ENCODE assay signal across 9 cellular contexts in genomic region chr11:48020092-48020755, GRCh38. TPM values are rescaled to one million over a fixed set of nuclear protein-coding genes. Genes with fewer than 3 reads are reported as not detected.
A peak's percentile ranks its signal among the peaks of the same experiment; 100 is the strongest.
DNase-seq lines count a peak whose midpoint lies in the region; ATAC-seq, FAIRE-seq and TF ChIP-seq lines count a peak whose summit lies in the region.
"Had no signal": no experiment of that assay in that cellular context is flagged by ENCODE, and none has a peak within 500 bp of the region (broad histone marks: within the 10 kb centered on the region; RNA-seq: fewer than 3 reads in every experiment).

No MANE protein-coding gene starts in this region.

- H3K4me1 Mint-ChIP-seq in activated CD4-positive, alpha-beta memory T cell treated with anti-CD3 and anti-CD28 coated beads for 36 hours (ENCODE audit: low read depth): peaks cover 72% of the 10 kb centered on the region

- peak; percentile 79 for DNase-seq in activated effector memory CD4-positive, alpha-beta T cell treated with anti-CD3 and anti-CD28 coated beads, Interleukin-2, amount 50 U/mL, for 16 hours
- DNase-seq in activated effector memory CD4-positive, alpha-beta T cell treated with Interleukin-2 at 50 U/mL for 16 hours: no peak
- DNase-seq in activated CD4-positive, alpha-beta memory T cell treated with anti-CD3 and anti-CD28 coated beads for 36 hours: peak; percentile 80
- DNase-seq in osteoblast (ENCODE audit: insufficient read length, low spot score, missing footprints) (peak; percentile 38), DMS153 treated with DMSO at 0.1 percent for 48 hours (lab: John Stamatoyannopoulos, UW; ENCODE audit: unreplicated experiment) (no peak), AG08395 (ENCODE audit: low spot score) (no peak), HTR-8/SVneo (ENCODE audit: insufficient read length, low spot score) (no peak)

- H3K27ac Mint-ChIP-seq in activated CD4-positive, alpha-beta memory T cell treated with anti-CD3 and anti-CD28 coated beads for 36 hours: peak overlapping the region; percentile 92

- H3K36me3 ChIP-seq in osteoblast (ENCODE audit: insufficient read depth, low read length): no peaks in the 10 kb centered on the region
- H3K36me3 ChIP-seq: Peyer's patch had no signal

- H3K9me3 ChIP-seq in osteoblast (ENCODE audit: low read depth, low read length): no peaks in the 10 kb centered on the region
- H3K9me3 ChIP-seq: Peyer's patch had no signal

- no peak for TF ChIP-seq CTCF in osteoblast (IDR thresholded peaks at IDR 0.05; ENCODE audit: extremely low read depth, low read depth, low read length)

- CTCF ChIA-PET in activated CD4-positive, alpha-beta memory T cell treated with anti-CD3 and anti-CD28 coated beads for 36 hours (lab: Charles Lee): interaction anchor here (0.6 to 4.4 kb wide), 13 partner anchors 9 to 90 kb away, joined by 3 to 38 read pairs (median 4); no protein-coding TSS in a partner anchor

- peaks cover 6% of the 10 kb centered on the region for H3K4me1 ChIP-seq in osteoblast (ENCODE audit: insufficient read depth, low read length)

- H3K27me3 Mint-ChIP-seq in activated CD4-positive, alpha-beta memory T cell treated with anti-CD3 and anti-CD28 coated beads for 36 hours: no peaks in the 10 kb centered on the region

- no peak overlapping the region for H3K4me3 ChIP-seq in osteoblast (ENCODE audit: insufficient read depth, low read length)

- POLR2A ChIA-PET in activated CD4-positive, alpha-beta memory T cell treated with anti-CD3 and anti-CD28 coated beads for 36 hours (lab: Charles Lee): interaction anchor here (0.6 to 9.4 kb wide), 8 partner anchors 13 to 87 kb away, joined by 3 to 117 read pairs (median 4); no protein-coding TSS in a partner anchor

- no peaks in the 10 kb centered on the region for H3K9me3 Mint-ChIP-seq in activated CD4-positive, alpha-beta memory T cell treated with anti-CD3 and anti-CD28 coated beads for 36 hours

- intact Hi-C loops in activated CD4-positive, alpha-beta memory T cell treated with anti-CD3 and anti-CD28 coated beads for 36 hours (cut with micrococcal nuclease): loop anchor here (1.0 kb wide), 3 partner anchors 11 to 86 kb away; no protein-coding TSS in a partner anchor

- no peak overlapping the region for H3K27ac ChIP-seq in osteoblast (ENCODE audit: low read depth, low read length)

- no peak overlapping the region for H3K4me2 ChIP-seq in osteoblast (ENCODE audit: insufficient read depth, low read length)

- no peak overlapping the region for H2AFZ ChIP-seq in osteoblast (ENCODE audit: low read length)

- peak; percentile 72 for ATAC-seq in HG03196 (IDR thresholded peaks at IDR 0.05; ENCODE audit: unreplicated experiment)

- no peaks in the 10 kb centered on the region for H3K27me3 ChIP-seq in osteoblast (ENCODE audit: insufficient read depth, low read length)
- H3K27me3 ChIP-seq: Peyer's patch had no signal

- no peak for FAIRE-seq in HTR-8/SVneo (lab: Jason Lieb, UNC)

- H3K4me3 Mint-ChIP-seq in activated CD4-positive, alpha-beta memory T cell treated with anti-CD3 and anti-CD28 coated beads for 36 hours: peak overlapping the region; percentile 68

- peaks cover 4% of the 10 kb centered on the region for H3K36me3 Mint-ChIP-seq in activated CD4-positive, alpha-beta memory T cell treated with anti-CD3 and anti-CD28 coated beads for 36 hours

- H3K79me2 ChIP-seq in osteoblast (ENCODE audit: insufficient read depth, low read length): peaks cover 91% of the 10 kb centered on the region

- peaks cover 32% of the 10 kb centered on the region for H4K20me1 ChIP-seq in osteoblast (ENCODE audit: insufficient read depth, low read length)

RNA-seq across cellular contexts. Expression of gene PTPRJ, which starts 39.9 kb away (rescaled TPM):
- 10 to 100 TPM; 36.3 to 37.0 TPM for total RNA-seq in activated CD4-positive, alpha-beta memory T cell treated with anti-CD3 and anti-CD28 coated beads for 36 hours
- 9.1 and 10.9 TPM in 2 replicates for total RNA-seq in osteoblast

Comparison
In these comparisons a context has a peak if more than half of its experiments do, and no peak if none do; other contexts are left out.
1. DNase-seq: peak in activated effector memory CD4-positive, alpha-beta T cell treated with anti-CD3 and anti-CD28 coated beads, Interleukin-2, amount 50 U/mL, for 16 hours (single experiment), activated CD4-positive, alpha-beta memory T cell treated with anti-CD3 and anti-CD28 coated beads for 36 hours (single experiment) and osteoblast (single experiment); none in activated effector memory CD4-positive, alpha-beta T cell treated with Interleukin-2 at 50 U/mL for 16 hours (single experiment), DMS153 treated with DMSO at 0.1 percent for 48 hours (single experiment), AG08395 (single experiment) and HTR-8/SVneo (single experiment).